In the genomic region with DNA sequence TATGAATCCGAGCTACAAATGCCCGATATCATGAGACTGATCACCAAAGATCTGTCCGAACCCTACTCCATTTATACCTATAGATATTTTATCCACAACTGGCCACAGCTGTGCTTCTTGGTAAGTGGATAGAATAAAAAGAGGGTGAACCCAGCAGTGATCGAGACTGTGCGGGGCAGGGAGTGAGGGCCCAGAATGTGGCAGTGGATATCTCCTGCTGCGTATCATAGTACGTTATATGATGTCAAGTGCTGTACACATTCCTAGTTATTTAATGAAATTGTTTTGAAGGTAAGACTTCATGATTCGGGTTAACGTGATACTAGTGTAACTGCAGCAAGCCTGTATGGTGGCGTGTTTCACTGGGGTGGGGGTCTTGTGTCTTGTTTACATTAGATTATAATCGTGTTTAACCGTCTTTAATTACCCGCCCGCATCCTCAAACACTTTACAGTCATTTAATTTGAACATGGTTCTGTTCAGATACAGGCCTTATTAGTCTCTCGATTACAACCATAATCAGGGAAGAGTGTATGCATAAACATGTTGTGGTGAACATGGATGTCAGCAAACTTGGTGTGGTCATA, we compare ENCODE assay signal across 1 cellular context.
TF ChIP-seq lines count a peak whose summit lies in the region.

No MANE protein-coding gene starts in this region.

TF ChIP-seq in H1, 55 proteins besides CTCF, POLR2A, EP300 and RAD21 (continued from another document):
- TF ChIP-seq, protein P1, sequence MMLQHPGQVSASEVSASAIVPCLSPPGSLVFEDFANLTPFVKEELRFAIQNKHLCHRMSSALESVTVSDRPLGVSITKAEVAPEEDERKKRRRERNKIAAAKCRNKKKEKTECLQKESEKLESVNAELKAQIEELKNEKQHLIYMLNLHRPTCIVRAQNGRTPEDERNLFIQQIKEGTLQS (IDR thresholded peaks at IDR 0.05; ENCODE audit: insufficient read depth, low read depth, low read length): no peak
- no peak for TF ChIP-seq KDM5A (IDR thresholded peaks at IDR 0.05; ENCODE audit: low read length)
TF ChIP-seq in H1: peak in this region for 0.
